8 cellular contexts compared by ENCODE assay signal in genomic region chr1:160522622-160523345, GRCh38. TPM values are rescaled to one million over a fixed set of nuclear protein-coding genes. Genes with fewer than 3 reads are reported as not detected.
DNase-seq lines count a peak whose midpoint lies in the region; ATAC-seq and TF ChIP-seq lines count a peak whose summit lies in the region.

SLAMF6 (minus strand) TSS chr1:160523255; CDS start chr1:160523192, 63 bp downstream.

- H3K27ac Mint-ChIP-seq in T-cell = peak within 1 kb of the TSS; percentile 94 to 97

- H3K4me1 ChIP-seq in colonic mucosa (no peaks in the 10 kb centered on the region), urinary bladder (ENCODE audit: insufficient read depth) (no peaks in the 10 kb centered on the region)

- intact Hi-C loops in colonic mucosa (cut with DNase I) (no loop called here), cardiac septum (cut with DNase I) (no loop called here)

- POLR2A ChIA-PET in T-cell (lab: Charles Lee) = interaction anchor here in 1 of 2 donors (1.0 kb wide), 2 partner anchors 10 to 96 kb away, joined by 3 to 4 read pairs; no protein-coding TSS in a partner anchor

- peaks cover 23% of the 10 kb centered on the region for H3K36me3 Mint-ChIP-seq in T-cell

- peak; percentile 42 to 52 for ATAC-seq in activated CD4-positive, CD25-positive, alpha-beta regulatory T cell treated with anti-CD3 and anti-CD28 coated beads, Interleukin-2, amount 50 U/mL, for 24 hours
- ATAC-seq in T-cell (replicated peaks in 1 of 4) = peak; percentile 76 to 87 (median 80)

- H3K4me3 ChIP-seq in colonic mucosa = peak within 1 kb of the TSS; percentile 16
- peak within 1 kb of the TSS; percentile 21 for H3K4me3 ChIP-seq in urinary bladder (ENCODE audit: low read depth, low read length)

- WGBS in urinary bladder = 69% methylated on average over 11 of the region's 11 CpGs

- CTCF ChIA-PET in T-cell (lab: Charles Lee) = interaction anchor here in 1 of 2 donors (0.6 to 1.4 kb wide), 8 partner anchors 13 to 129 kb away, joined by 3 to 6 read pairs (median 3); no protein-coding TSS in a partner anchor

- H3K9ac ChIP-seq in colonic mucosa (ENCODE audit: low read depth in 2 of 2, low read length in 2 of 2) = peak within 1 kb of the TSS; percentile 19 to 51

- H3K27me3 ChIP-seq in colonic mucosa = no peaks in the 10 kb centered on the region

- H3K27ac ChIP-seq in colonic mucosa (peak within 1 kb of the TSS; percentile 13), urinary bladder (ENCODE audit: low read depth) (no peak within 1 kb of the TSS)

- no peaks in the 10 kb centered on the region for H3K9me3 ChIP-seq in colonic mucosa

- peak within 1 kb of the TSS; percentile 84 to 98 (median 93) for H3K4me3 Mint-ChIP-seq in T-cell

- peaks cover 9 to 23% (median 10%) of the 10 kb centered on the region in 3 donors for H3K9me3 Mint-ChIP-seq in T-cell

- H3K36me3 ChIP-seq in colonic mucosa (no peaks in the 10 kb centered on the region), urinary bladder (ENCODE audit: insufficient read depth) (no peaks in the 10 kb centered on the region)

- DNase-seq in activated CD4-positive, CD25-positive, alpha-beta regulatory T cell (lab: John Stamatoyannopoulos, UW) = no peak
- peak in 29 of 34 experiments; percentile 10 to 64 (median 27) for DNase-seq in T-cell
- peak; percentile 64 for DNase-seq in colonic mucosa
- DNase-seq in cardiac septum (ENCODE audit: low spot score) = no peak
- DNase-seq in SW 1271 (lab: John Stamatoyannopoulos, UW) = no peak
- no peak for DNase-seq in cortex of kidney (lab: John Stamatoyannopoulos, UW)

- no peak for TF ChIP-seq CTCF in colonic mucosa (IDR thresholded peaks at IDR 0.05)

- no peaks in the 10 kb centered on the region for H3K27me3 Mint-ChIP-seq in T-cell

- peaks cover 66 to 77% (median 70%) of the 10 kb centered on the region in 3 donors for H3K4me1 Mint-ChIP-seq in T-cell

RNA-seq across cellular contexts. Expression of gene SLAMF6, which starts in this region (rescaled TPM):
- 10 to 100 TPM; 39.9 to 53.0 (median 47.3) TPM for total RNA-seq in T-cell
- 1 to 10 TPM; 1.1 to 1.4 TPM for total RNA-seq in colonic mucosa
- total RNA-seq in urinary bladder = 0.53 TPM
- polyA plus RNA-seq in urinary bladder = 1.1 TPM
- total RNA-seq in cardiac septum = 0.13 TPM

Comparison
In these comparisons a context has a peak if more than half of its experiments do, and no peak if none do; other contexts are left out.
1. RNA of gene SLAMF6 (total RNA-seq): 39.9 to 53.0 TPM in T-cell; 1.1 to 1.4 TPM in colonic mucosa, 0.53 TPM in urinary bladder (single experiment) and 0.13 TPM in cardiac septum (single experiment); every median in the first group is over 10 times any median in the second.
2. DNase-seq: peak in T-cell (29 of 34) and colonic mucosa (single experiment); none in activated CD4-positive, CD25-positive, alpha-beta regulatory T cell (0 of 4), cardiac septum (single experiment), SW 1271 (0 of 2) and cortex of kidney (single experiment).